1 cellular context compared by ENCODE assay signal in the genomic region with DNA sequence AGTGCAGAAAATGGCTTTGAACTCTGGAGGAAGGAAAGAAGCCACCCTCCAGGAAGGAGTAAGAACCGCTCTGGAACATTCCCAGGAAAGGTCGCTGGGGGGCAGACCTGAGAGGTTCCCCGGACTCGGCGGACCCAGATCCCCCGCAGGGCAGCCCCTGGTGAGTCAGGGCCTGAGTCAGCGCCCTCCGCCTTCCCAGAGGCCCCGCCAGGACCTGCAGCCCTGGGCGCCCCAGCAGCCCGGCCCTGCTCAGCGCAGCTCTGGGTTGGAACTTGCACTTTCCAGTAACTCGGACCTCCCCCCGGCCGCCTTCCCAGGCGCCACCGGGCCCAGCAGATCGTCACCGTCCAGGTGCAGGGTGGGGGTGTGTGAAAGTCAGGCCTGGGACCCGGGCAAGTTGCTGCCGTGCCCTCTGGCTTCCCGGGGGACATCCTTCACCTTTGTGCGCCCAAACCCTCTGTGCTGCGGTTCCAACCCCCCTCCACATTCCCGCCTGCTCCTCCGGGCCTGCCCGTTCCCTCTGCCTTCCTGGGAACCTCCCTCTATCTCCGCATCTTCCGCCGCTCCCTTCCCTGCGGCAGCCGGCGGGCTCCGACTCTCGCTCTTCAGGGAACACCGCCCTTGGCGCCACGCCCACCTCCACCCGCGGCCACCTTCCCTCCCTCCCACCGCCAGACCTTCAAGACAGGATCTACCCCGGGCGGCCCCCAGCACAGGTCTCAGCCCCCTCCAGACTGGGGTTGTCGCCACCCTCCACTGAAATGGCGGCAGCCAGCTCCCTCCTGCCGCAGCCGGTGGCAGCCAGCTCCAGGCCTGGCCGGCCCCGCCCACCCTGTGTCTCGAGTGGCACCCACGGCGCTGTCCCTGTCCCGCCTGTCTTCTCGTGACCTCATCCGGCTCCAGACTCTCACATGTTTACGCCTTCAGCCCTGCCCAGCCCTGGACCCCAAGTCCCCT.
A peak's percentile ranks its signal among the peaks of the same experiment; 100 is the strongest.
TF ChIP-seq lines count a peak whose summit lies in the region.

No MANE protein-coding gene starts in this region.

TF ChIP-seq in HepG2, 621 proteins besides CTCF, POLR2A, EP300 and RAD21 (continued from another document and continues in another):
- TF ChIP-seq, protein P1, sequence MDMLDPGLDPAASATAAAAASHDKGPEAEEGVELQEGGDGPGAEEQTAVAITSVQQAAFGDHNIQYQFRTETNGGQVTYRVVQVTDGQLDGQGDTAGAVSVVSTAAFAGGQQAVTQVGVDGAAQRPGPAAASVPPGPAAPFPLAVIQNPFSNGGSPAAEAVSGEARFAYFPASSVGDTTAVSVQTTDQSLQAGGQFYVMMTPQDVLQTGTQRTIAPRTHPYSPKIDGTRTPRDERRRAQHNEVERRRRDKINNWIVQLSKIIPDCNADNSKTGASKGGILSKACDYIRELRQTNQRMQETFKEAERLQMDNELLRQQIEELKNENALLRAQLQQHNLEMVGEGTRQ (IDR thresholded peaks at IDR 0.05; ENCODE audit: low read depth, low read length) = no peak
- TF ChIP-seq, protein P1 (CRISPR knock-in tag; IDR thresholded peaks at IDR 0.05; ENCODE audit: borderline replicate concordance) = no peak; the same call in 1 of the 2 replicates
- no peak for TF ChIP-seq RBM22 (optimal IDR thresholded peaks at IDR 0.05; ENCODE audit: low read length)
- TF ChIP-seq DNMT3B (CRISPR knock-in tag; conservative IDR thresholded peaks at IDR 0.05) = no peak
- no peak for TF ChIP-seq EHMT2 (IDR thresholded peaks at IDR 0.05; ENCODE audit: borderline replicate concordance, low read depth, low read length)
- no peak for TF ChIP-seq TARDBP (CRISPR knock-in tag; IDR thresholded peaks at IDR 0.05)
- peak; percentile 44; the same call in 1 of the 2 replicates for TF ChIP-seq DR1 (CRISPR knock-in tag; IDR thresholded peaks at IDR 0.05)
- no peak for TF ChIP-seq ASH2L (IDR thresholded peaks at IDR 0.05; ENCODE audit: insufficient read length, low read depth, low read length)
- TF ChIP-seq NFRKB (IDR thresholded peaks at IDR 0.05) = no peak
- no peak for TF ChIP-seq ZBTB20 (CRISPR knock-in tag; IDR thresholded peaks at IDR 0.05; ENCODE audit: borderline replicate concordance, low read depth)
- peak; percentile 27; the same call in 1 of the 2 replicates for TF ChIP-seq ZNF205 (CRISPR knock-in tag; IDR thresholded peaks at IDR 0.05)
- TF ChIP-seq ZNF501 (CRISPR knock-in tag; IDR thresholded peaks at IDR 0.05) = peak; percentile 83
- no peak for TF ChIP-seq GFI1 (CRISPR knock-in tag; IDR thresholded peaks at IDR 0.05; ENCODE audit: borderline replicate concordance)
- TF ChIP-seq CREM (IDR thresholded peaks at IDR 0.05) = no peak
- no peak for TF ChIP-seq CREM (CRISPR knock-in tag; IDR thresholded peaks at IDR 0.05)
- TF ChIP-seq POLR2AphosphoS5 (IDR thresholded peaks at IDR 0.05; ENCODE audit: low read depth, low read length) = peak; percentile 50
- no peak for TF ChIP-seq ZNF878 (CRISPR knock-in tag; IDR thresholded peaks at IDR 0.05)
- TF ChIP-seq, protein P2, sequence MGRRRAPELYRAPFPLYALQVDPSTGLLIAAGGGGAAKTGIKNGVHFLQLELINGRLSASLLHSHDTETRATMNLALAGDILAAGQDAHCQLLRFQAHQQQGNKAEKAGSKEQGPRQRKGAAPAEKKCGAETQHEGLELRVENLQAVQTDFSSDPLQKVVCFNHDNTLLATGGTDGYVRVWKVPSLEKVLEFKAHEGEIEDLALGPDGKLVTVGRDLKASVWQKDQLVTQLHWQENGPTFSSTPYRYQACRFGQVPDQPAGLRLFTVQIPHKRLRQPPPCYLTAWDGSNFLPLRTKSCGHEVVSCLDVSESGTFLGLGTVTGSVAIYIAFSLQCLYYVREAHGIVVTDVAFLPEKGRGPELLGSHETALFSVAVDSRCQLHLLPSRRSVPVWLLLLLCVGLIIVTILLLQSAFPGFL (CRISPR knock-in tag; IDR thresholded peaks at IDR 0.05) = no peak
- TF ChIP-seq ZNF253 (CRISPR knock-in tag; IDR thresholded peaks at IDR 0.05; ENCODE audit: borderline replicate concordance) = no peak
- TF ChIP-seq FOXP1 (IDR thresholded peaks at IDR 0.05) = no peak
- TF ChIP-seq FOXP1 (CRISPR knock-in tag; IDR thresholded peaks at IDR 0.05) = no peak
- TF ChIP-seq ZNF567 (CRISPR knock-in tag; IDR thresholded peaks at IDR 0.05; ENCODE audit: borderline replicate concordance) = peak; percentile 54; the same call in 1 of the 2 replicates
- peak; percentile 67; the same call in 1 of the 2 replicates for TF ChIP-seq YEATS2 (CRISPR knock-in tag; IDR thresholded peaks at IDR 0.05; ENCODE audit: borderline replicate concordance)
- 0 out of 2 replicates have a peak, but pooled peaks have one; percentile 67 for TF ChIP-seq PCBP1 (IDR thresholded peaks at IDR 0.05; ENCODE audit: borderline replicate concordance, low read depth, low read length)
- peak; percentile 16; the same call in 1 of the 2 replicates for TF ChIP-seq MAFF (IDR thresholded peaks at IDR 0.05; ENCODE audit: low read depth, low read length)
- TF ChIP-seq, protein P3, sequence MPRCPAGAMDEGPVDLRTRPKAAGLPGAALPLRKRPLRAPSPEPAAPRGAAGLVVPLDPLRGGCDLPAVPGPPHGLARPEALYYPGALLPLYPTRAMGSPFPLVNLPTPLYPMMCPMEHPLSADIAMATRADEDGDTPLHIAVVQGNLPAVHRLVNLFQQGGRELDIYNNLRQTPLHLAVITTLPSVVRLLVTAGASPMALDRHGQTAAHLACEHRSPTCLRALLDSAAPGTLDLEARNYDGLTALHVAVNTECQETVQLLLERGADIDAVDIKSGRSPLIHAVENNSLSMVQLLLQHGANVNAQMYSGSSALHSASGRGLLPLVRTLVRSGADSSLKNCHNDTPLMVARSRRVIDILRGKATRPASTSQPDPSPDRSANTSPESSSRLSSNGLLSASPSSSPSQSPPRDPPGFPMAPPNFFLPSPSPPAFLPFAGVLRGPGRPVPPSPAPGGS (CRISPR knock-in tag; IDR thresholded peaks at IDR 0.05) = peak; percentile 71
- no peak for TF ChIP-seq MATR3 (CRISPR knock-in tag; IDR thresholded peaks at IDR 0.05)
- TF ChIP-seq ZNF792 (CRISPR knock-in tag; IDR thresholded peaks at IDR 0.05) = peak; percentile 61; the same call in 1 of the 2 replicates
- TF ChIP-seq, protein P4, sequence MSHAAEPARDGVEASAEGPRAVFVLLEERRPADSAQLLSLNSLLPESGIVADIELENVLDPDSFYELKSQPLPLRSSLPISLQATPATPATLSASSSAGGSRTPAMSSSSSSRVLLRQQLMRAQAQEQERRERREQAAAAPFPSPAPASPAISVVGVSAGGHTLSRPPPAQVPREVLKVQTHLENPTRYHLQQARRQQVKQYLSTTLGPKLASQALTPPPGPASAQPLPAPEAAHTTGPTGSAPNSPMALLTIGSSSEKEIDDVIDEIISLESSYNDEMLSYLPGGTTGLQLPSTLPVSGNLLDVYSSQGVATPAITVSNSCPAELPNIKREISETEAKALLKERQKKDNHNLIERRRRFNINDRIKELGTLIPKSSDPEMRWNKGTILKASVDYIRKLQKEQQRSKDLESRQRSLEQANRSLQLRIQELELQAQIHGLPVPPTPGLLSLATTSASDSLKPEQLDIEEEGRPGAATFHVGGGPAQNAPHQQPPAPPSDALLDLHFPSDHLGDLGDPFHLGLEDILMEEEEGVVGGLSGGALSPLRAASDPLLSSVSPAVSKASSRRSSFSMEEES (CRISPR knock-in tag; IDR thresholded peaks at IDR 0.05) = no peak
- no peak; the same call in 1 of the 2 replicates for TF ChIP-seq RBAK (CRISPR knock-in tag; IDR thresholded peaks at IDR 0.05)
- TF ChIP-seq TBX3 (IDR thresholded peaks at IDR 0.05; ENCODE audit: borderline replicate concordance) = no peak
- TF ChIP-seq, protein P5, sequence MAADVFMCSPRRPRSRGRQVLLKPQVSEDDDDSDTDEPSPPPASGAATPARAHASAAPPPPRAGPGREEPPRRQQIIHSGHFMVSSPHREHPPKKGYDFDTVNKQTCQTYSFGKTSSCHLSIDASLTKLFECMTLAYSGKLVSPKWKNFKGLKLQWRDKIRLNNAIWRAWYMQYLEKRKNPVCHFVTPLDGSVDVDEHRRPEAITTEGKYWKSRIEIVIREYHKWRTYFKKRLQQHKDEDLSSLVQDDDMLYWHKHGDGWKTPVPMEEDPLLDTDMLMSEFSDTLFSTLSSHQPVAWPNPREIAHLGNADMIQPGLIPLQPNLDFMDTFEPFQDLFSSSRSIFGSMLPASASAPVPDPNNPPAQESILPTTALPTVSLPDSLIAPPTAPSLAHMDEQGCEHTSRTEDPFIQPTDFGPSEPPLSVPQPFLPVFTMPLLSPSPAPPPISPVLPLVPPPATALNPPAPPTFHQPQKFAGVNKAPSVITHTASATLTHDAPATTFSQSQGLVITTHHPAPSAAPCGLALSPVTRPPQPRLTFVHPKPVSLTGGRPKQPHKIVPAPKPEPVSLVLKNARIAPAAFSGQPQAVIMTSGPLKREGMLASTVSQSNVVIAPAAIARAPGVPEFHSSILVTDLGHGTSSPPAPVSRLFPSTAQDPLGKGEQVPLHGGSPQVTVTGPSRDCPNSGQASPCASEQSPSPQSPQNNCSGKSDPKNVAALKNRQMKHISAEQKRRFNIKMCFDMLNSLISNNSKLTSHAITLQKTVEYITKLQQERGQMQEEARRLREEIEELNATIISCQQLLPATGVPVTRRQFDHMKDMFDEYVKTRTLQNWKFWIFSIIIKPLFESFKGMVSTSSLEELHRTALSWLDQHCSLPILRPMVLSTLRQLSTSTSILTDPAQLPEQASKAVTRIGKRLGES (CRISPR knock-in tag; IDR thresholded peaks at IDR 0.05; ENCODE audit: borderline replicate concordance) = no peak
- TF ChIP-seq ZNF775 (CRISPR knock-in tag; IDR thresholded peaks at IDR 0.05; ENCODE audit: borderline replicate concordance) = no peak
- no peak for TF ChIP-seq ZNF660 (CRISPR knock-in tag; IDR thresholded peaks at IDR 0.05; ENCODE audit: borderline replicate concordance, low read depth)
- no peak for TF ChIP-seq IKZF1 (IDR thresholded peaks at IDR 0.05)
- peak; percentile 66; the same call in 1 of the 2 replicates for TF ChIP-seq KDM5B (CRISPR knock-in tag; IDR thresholded peaks at IDR 0.05; ENCODE audit: borderline replicate concordance)
- TF ChIP-seq, protein P6, sequence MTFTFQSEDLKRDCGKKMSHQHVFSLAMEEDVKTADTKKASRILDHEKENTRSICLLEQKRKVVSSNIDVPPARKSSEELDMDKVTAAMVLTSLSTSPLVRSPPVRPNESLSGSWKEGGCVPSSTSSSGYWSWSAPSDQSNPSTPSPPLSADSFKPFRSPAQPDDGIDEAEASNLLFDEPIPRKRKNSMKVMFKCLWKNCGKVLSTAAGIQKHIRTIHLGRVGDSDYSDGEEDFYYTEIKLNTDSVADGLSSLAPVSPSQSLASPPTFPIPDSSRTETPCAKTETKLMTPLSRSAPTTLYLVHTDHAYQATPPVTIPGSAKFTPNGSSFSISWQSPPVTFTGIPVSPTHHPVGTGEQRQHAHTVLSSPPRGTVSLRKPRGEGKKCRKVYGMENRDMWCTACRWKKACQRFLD (CRISPR knock-in tag; IDR thresholded peaks at IDR 0.05; ENCODE audit: borderline replicate concordance) = no peak
- 0 out of 2 replicates have a peak, but pooled peaks have one; percentile 17 for TF ChIP-seq CBFB (CRISPR knock-in tag; IDR thresholded peaks at IDR 0.05)
- TF ChIP-seq ZNF136 (CRISPR knock-in tag; IDR thresholded peaks at IDR 0.05; ENCODE audit: low read depth) = no peak
- TF ChIP-seq ZMYM4 (CRISPR knock-in tag; IDR thresholded peaks at IDR 0.05) = no peak
- TF ChIP-seq ZNF441 (CRISPR knock-in tag; IDR thresholded peaks at IDR 0.05; ENCODE audit: borderline replicate concordance) = no peak
- TF ChIP-seq, protein P7, sequence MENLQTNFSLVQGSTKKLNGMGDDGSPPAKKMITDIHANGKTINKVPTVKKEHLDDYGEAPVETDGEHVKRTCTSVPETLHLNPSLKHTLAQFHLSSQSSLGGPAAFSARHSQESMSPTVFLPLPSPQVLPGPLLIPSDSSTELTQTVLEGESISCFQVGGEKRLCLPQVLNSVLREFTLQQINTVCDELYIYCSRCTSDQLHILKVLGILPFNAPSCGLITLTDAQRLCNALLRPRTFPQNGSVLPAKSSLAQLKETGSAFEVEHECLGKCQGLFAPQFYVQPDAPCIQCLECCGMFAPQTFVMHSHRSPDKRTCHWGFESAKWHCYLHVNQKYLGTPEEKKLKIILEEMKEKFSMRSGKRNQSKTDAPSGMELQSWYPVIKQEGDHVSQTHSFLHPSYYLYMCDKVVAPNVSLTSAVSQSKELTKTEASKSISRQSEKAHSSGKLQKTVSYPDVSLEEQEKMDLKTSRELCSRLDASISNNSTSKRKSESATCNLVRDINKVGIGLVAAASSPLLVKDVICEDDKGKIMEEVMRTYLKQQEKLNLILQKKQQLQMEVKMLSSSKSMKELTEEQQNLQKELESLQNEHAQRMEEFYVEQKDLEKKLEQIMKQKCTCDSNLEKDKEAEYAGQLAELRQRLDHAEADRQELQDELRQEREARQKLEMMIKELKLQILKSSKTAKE (CRISPR knock-in tag; IDR thresholded peaks at IDR 0.05; ENCODE audit: borderline replicate concordance) = no peak; the same call in 1 of the 2 replicates
- TF ChIP-seq HDAC2 (CRISPR knock-in tag; IDR thresholded peaks at IDR 0.05) = peak; percentile 73
- TF ChIP-seq ZNF747 (CRISPR knock-in tag; IDR thresholded peaks at IDR 0.05; ENCODE audit: borderline replicate concordance) = no peak; the same call in 1 of the 2 replicates
- TF ChIP-seq HOXD1 (CRISPR knock-in tag; IDR thresholded peaks at IDR 0.05) = peak; percentile 37; the same call in 1 of the 2 replicates
- TF ChIP-seq ZSCAN9 (CRISPR knock-in tag; IDR thresholded peaks at IDR 0.05; ENCODE audit: borderline replicate concordance) = peak; percentile 69; the same call in 1 of the 2 replicates
- no peak for TF ChIP-seq THYN1 (CRISPR knock-in tag; IDR thresholded peaks at IDR 0.05; ENCODE audit: borderline replicate concordance, low read depth)
- TF ChIP-seq CREB1 (IDR thresholded peaks at IDR 0.05) = no peak; the same call in 1 of the 2 replicates
- no peak; the same call in none of the 2 replicates for TF ChIP-seq CREB1 (CRISPR knock-in tag; IDR thresholded peaks at IDR 0.05)
- no peak for TF ChIP-seq ZNF101 (CRISPR knock-in tag; IDR thresholded peaks at IDR 0.05; ENCODE audit: borderline replicate concordance, low read depth)
- TF ChIP-seq ZNF335 (CRISPR knock-in tag; IDR thresholded peaks at IDR 0.05) = no peak
- TF ChIP-seq RBM39 (IDR thresholded peaks at IDR 0.05; ENCODE audit: low read depth, low read length, poor library complexity, severe bottlenecking) = peak; percentile 48
- no peak for TF ChIP-seq ZFP1 (CRISPR knock-in tag; IDR thresholded peaks at IDR 0.05)
